In the genomic region with DNA sequence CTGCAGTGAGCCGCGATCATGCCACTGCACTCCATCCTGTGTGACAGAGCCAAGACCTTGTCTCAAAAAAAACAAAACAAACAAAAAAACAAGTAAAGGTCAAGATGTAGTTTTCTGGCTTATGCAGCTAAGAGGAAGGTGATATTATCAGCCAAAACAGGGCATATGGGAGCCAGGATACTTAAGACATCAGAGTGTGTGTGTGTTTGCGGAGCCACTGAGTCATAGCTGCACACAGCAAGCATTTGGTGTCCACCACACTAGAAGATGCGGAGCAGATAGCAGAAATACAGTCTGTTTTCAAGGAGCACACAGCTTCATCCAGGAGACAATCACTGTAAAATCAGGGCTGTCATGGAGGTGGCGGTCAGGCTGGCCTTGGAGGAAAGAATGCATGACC, we compare ENCODE assay signal across 1 cellular context.
TF ChIP-seq lines count a peak whose summit lies in the region.

No MANE protein-coding gene starts in this region.

TF ChIP-seq in SK-N-SH treated with all-trans-retinoic acid at 6 μM for 48 hours, 23 proteins besides CTCF, POLR2A, EP300 and RAD21:
- TF ChIP-seq SNAI2 (CRISPR knock-in tag; IDR thresholded peaks at IDR 0.05) = no peak
- TF ChIP-seq, protein P1, sequence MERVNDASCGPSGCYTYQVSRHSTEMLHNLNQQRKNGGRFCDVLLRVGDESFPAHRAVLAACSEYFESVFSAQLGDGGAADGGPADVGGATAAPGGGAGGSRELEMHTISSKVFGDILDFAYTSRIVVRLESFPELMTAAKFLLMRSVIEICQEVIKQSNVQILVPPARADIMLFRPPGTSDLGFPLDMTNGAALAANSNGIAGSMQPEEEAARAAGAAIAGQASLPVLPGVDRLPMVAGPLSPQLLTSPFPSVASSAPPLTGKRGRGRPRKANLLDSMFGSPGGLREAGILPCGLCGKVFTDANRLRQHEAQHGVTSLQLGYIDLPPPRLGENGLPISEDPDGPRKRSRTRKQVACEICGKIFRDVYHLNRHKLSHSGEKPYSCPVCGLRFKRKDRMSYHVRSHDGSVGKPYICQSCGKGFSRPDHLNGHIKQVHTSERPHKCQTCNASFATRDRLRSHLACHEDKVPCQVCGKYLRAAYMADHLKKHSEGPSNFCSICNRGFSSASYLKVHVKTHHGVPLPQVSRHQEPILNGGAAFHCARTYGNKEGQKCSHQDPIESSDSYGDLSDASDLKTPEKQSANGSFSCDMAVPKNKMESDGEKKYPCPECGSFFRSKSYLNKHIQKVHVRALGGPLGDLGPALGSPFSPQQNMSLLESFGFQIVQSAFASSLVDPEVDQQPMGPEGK (CRISPR knock-in tag; IDR thresholded peaks at IDR 0.05; ENCODE audit: borderline replicate concordance) = no peak
- TF ChIP-seq, protein P2, sequence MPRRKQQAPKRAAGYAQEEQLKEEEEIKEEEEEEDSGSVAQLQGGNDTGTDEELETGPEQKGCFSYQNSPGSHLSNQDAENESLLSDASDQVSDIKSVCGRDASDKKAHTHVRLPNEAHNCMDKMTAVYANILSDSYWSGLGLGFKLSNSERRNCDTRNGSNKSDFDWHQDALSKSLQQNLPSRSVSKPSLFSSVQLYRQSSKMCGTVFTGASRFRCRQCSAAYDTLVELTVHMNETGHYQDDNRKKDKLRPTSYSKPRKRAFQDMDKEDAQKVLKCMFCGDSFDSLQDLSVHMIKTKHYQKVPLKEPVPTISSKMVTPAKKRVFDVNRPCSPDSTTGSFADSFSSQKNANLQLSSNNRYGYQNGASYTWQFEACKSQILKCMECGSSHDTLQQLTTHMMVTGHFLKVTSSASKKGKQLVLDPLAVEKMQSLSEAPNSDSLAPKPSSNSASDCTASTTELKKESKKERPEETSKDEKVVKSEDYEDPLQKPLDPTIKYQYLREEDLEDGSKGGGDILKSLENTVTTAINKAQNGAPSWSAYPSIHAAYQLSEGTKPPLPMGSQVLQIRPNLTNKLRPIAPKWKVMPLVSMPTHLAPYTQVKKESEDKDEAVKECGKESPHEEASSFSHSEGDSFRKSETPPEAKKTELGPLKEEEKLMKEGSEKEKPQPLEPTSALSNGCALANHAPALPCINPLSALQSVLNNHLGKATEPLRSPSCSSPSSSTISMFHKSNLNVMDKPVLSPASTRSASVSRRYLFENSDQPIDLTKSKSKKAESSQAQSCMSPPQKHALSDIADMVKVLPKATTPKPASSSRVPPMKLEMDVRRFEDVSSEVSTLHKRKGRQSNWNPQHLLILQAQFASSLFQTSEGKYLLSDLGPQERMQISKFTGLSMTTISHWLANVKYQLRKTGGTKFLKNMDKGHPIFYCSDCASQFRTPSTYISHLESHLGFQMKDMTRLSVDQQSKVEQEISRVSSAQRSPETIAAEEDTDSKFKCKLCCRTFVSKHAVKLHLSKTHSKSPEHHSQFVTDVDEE (CRISPR knock-in tag; IDR thresholded peaks at IDR 0.05) = no peak
- no peak for TF ChIP-seq TOX (CRISPR knock-in tag; IDR thresholded peaks at IDR 0.05; ENCODE audit: borderline replicate concordance)
- TF ChIP-seq ZNF565 (CRISPR knock-in tag; conservative IDR thresholded peaks at IDR 0.05; ENCODE audit: low read depth) = no peak
- no peak for TF ChIP-seq CSDC2 (CRISPR knock-in tag; IDR thresholded peaks at IDR 0.05)
- TF ChIP-seq ZFP3 (CRISPR knock-in tag; IDR thresholded peaks at IDR 0.05) = no peak
